Comparison of ENCODE assay signal across 9 cellular contexts in genomic region chr4:140637836-140638235, GRCh38.
A peak's percentile ranks its signal among the peaks of the same experiment; 100 is the strongest.
DNase-seq lines count a peak whose midpoint lies in the region; ATAC-seq and TF ChIP-seq lines count a peak whose summit lies in the region.
"Had no signal": no experiment of that assay in that cellular context is flagged by ENCODE, and none has a peak within 500 bp of the region (broad histone marks: within the 10 kb centered on the region; RNA-seq: fewer than 3 reads in every experiment).

No MANE protein-coding gene starts in this region.

- no peaks in the 10 kb centered on the region for H4K20me1 ChIP-seq in OCI-LY3 (ENCODE audit: insufficient read depth, low read length)

- peaks cover 9% of the 10 kb centered on the region for H3K4me1 Mint-ChIP-seq in Calu3 (ENCODE audit: low read depth, unreplicated experiment)
- no peaks in the 10 kb centered on the region for H3K4me1 Mint-ChIP-seq in nephron

- TF ChIP-seq EP300 in gastroesophageal sphincter (IDR thresholded peaks at IDR 0.05) (no peak), sigmoid colon (IDR thresholded peaks at IDR 0.05) (no peak)

- peak; percentile 33 for DNase-seq in Calu3
- DNase-seq in cerebellar cortex (ENCODE audit: low spot score) = peak; percentile 46
- no peak for DNase-seq in sigmoid colon

- H3K9me3 ChIP-seq in OCI-LY3 (ENCODE audit: insufficient read depth, low read length) (no peaks in the 10 kb centered on the region), gastroesophageal sphincter (no peaks in the 10 kb centered on the region), sigmoid colon (no peaks in the 10 kb centered on the region)
- H3K9me3 ChIP-seq: SJSA1 had no signal

- H3K27ac Mint-ChIP-seq in Calu3 (ENCODE audit: unreplicated experiment) = no peak overlapping the region
- H3K27ac Mint-ChIP-seq in nephron = no peak overlapping the region

- no peaks in the 10 kb centered on the region for H3K9me3 Mint-ChIP-seq in Calu3 (ENCODE audit: low read depth, unreplicated experiment)
- no peaks in the 10 kb centered on the region for H3K9me3 Mint-ChIP-seq in nephron

- WGBS in gastroesophageal sphincter (ENCODE audit: low coverage in 1 of 2), 2 donors = 49 to 68% methylated on average over 3 to 6 of the region's 6 CpGs
- WGBS in sigmoid colon, 2 donors = 50 to 72% methylated on average over 6 of the region's 6 CpGs

- BruUV-seq in Calu3 (replicated peaks; lab: Mats Ljungman, UMichigan) = no TSS peak

- H3K27ac ChIP-seq in OCI-LY3 (ENCODE audit: low read length) = no peak overlapping the region
- H3K27ac ChIP-seq in gastroesophageal sphincter = no peak overlapping the region
- no peak overlapping the region for H3K27ac ChIP-seq in sigmoid colon
- H3K27ac ChIP-seq: SJSA1 had no signal

- H3K36me3 Mint-ChIP-seq in Calu3 (ENCODE audit: insufficient read depth, unreplicated experiment) (peaks cover 3% of the 10 kb centered on the region), nephron (ENCODE audit: low read depth) (peaks cover 43% of the 10 kb centered on the region)

- H3K9ac ChIP-seq in OCI-LY3 (ENCODE audit: low read length) = no peak overlapping the region

- CTCF ChIA-PET in Calu3 (lab: Charles Lee) = no interaction called here

- no peaks in the 10 kb centered on the region for H3K79me2 ChIP-seq in OCI-LY3 (ENCODE audit: low read length)

- intact Hi-C loops in Calu3 (cut with micrococcal nuclease; ENCODE audit: unreplicated experiment) (no loop called here), sigmoid colon (cut with DNase I) (no loop called here)

- ATAC-seq in GM18867 (IDR thresholded peaks at IDR 0.05; ENCODE audit: unreplicated experiment) (peak; percentile 92), HG03139 (IDR thresholded peaks at IDR 0.05; ENCODE audit: unreplicated experiment) (peak; percentile 75), gastroesophageal sphincter (no peak)

- no peak overlapping the region for H3K4me2 ChIP-seq in OCI-LY3 (ENCODE audit: low read length)

- H3K27me3 ChIP-seq in OCI-LY3 (ENCODE audit: low read depth, low read length) (peaks cover 5% of the 10 kb centered on the region; the same call in 1 of the 2 replicates), gastroesophageal sphincter (no peaks in the 10 kb centered on the region), sigmoid colon (no peaks in the 10 kb centered on the region)
- H3K27me3 ChIP-seq: SJSA1 had no signal

- peaks cover 12% of the 10 kb centered on the region for H3K4me1 ChIP-seq in OCI-LY3 (ENCODE audit: low read length)
- no peaks in the 10 kb centered on the region for H3K4me1 ChIP-seq in gastroesophageal sphincter
- no peaks in the 10 kb centered on the region for H3K4me1 ChIP-seq in sigmoid colon

- TF ChIP-seq POLR2A in gastroesophageal sphincter (IDR thresholded peaks at IDR 0.05) (no peak), sigmoid colon (IDR thresholded peaks at IDR 0.05) (no peak)

- H3K4me3 ChIP-seq in OCI-LY3 (ENCODE audit: low read length) = no peak overlapping the region
- no peak overlapping the region for H3K4me3 ChIP-seq in gastroesophageal sphincter
- H3K4me3 ChIP-seq in sigmoid colon = no peak overlapping the region
- H3K4me3 ChIP-seq: SJSA1 had no signal

- H2AFZ ChIP-seq in OCI-LY3 (ENCODE audit: low read depth, low read length) = no peak overlapping the region

- H3K36me3 ChIP-seq in OCI-LY3 (replicated peaks; ENCODE audit: low read depth, low read length) = no peaks in the 10 kb centered on the region
- H3K36me3 ChIP-seq in gastroesophageal sphincter = peaks cover 0 to 54% of the 10 kb centered on the region in 2 donors
- no peaks in the 10 kb centered on the region for H3K36me3 ChIP-seq in sigmoid colon
- H3K36me3 ChIP-seq: SJSA1 had no signal

- no peak overlapping the region for H3K4me3 Mint-ChIP-seq in Calu3 (ENCODE audit: low read depth, unreplicated experiment)
- no peak overlapping the region for H3K4me3 Mint-ChIP-seq in nephron

- no peaks in the 10 kb centered on the region for H3K27me3 Mint-ChIP-seq in Calu3 (ENCODE audit: unreplicated experiment)
- H3K27me3 Mint-ChIP-seq in nephron (ENCODE audit: low read depth) = peaks cover 3% of the 10 kb centered on the region

- TF ChIP-seq CTCF in Calu3 (IDR thresholded peaks at IDR 0.05; ENCODE audit: unreplicated experiment) (no peak), OCI-LY3 (IDR thresholded peaks at IDR 0.05; ENCODE audit: low read depth, low read length) (peak; percentile 97), nephron (IDR thresholded peaks at IDR 0.05; ENCODE audit: unreplicated experiment in 3 of 3) (peak in 2 of 3 experiments; percentile 9 to 40), gastroesophageal sphincter (IDR thresholded peaks at IDR 0.05) (peak in 2 of 4 experiments; percentile 9 to 35), sigmoid colon (IDR thresholded peaks at IDR 0.05) (peak in 2 of 4 experiments; percentile 10 to 25)
